In genomic region chr3:13012228-13012691, GRCh38 we compare ENCODE assay signal across 8 cellular contexts.
DNase-seq lines count a peak whose midpoint lies in the region; ATAC-seq and TF ChIP-seq lines count a peak whose summit lies in the region.

No MANE protein-coding gene starts in this region.

- no peak for TF ChIP-seq POLR2A in esophagus muscularis mucosa (IDR thresholded peaks at IDR 0.05; ENCODE audit: low read depth)
- TF ChIP-seq POLR2A in spleen (IDR thresholded peaks at IDR 0.05) = no peak

- WGBS in esophagus muscularis mucosa = 71% methylated on average over 5 of the region's 5 CpGs
- WGBS in spleen, 5 donors = 9 to 21% (median 16%) methylated on average over 5 of the region's 5 CpGs

- H3K36me3 Mint-ChIP-seq in activated CD4-positive, alpha-beta T cell treated with anti-CD3 and anti-CD28 coated beads, Interleukin-2, amount 10 ng/mL, durations not matched to agents 24 days and 14 days (ENCODE audit: low read depth) = peaks cover 25% of the 10 kb centered on the region

- H3K36me3 ChIP-seq in esophagus muscularis mucosa (no peaks in the 10 kb centered on the region), spleen (peaks cover 0 to 16% (median 0%) of the 10 kb centered on the region in 6 donors)

- H3K4me1 Mint-ChIP-seq in activated CD4-positive, alpha-beta T cell treated with anti-CD3 and anti-CD28 coated beads, Interleukin-2, amount 10 ng/mL, durations not matched to agents 24 days and 14 days = peaks cover 80% of the 10 kb centered on the region

- ATAC-seq in GM19452 (IDR thresholded peaks at IDR 0.05; ENCODE audit: unreplicated experiment) = peak; percentile 38

- DNase-seq in CD1c-positive myeloid dendritic cell (ENCODE audit: extremely low spot score) (peak; percentile 98), HL-60 (ENCODE audit: low read depth in 1 of 2, low spot score in 1 of 2) (peak; percentile 71 to 97), esophagus muscularis mucosa (ENCODE audit: extremely low spot score) (no peak), spleen (peak; percentile 94), occipital lobe (lab: John Stamatoyannopoulos, UW) (no peak), NCI-H2171 treated with DMSO at 0.1 percent for 48 hours (lab: John Stamatoyannopoulos, UW) (no peak)
- DNase-seq in activated CD4-positive, alpha-beta T cell treated with anti-CD3 and anti-CD28 coated beads, Interleukin-2, amount 10 ng/mL, durations not matched to agents 24 days and 14 days = peak; percentile 85

- H3K9me3 ChIP-seq in esophagus muscularis mucosa (no peaks in the 10 kb centered on the region), spleen (no peaks in the 10 kb centered on the region)

- peak overlapping the region; percentile 96 for H3K27ac Mint-ChIP-seq in activated CD4-positive, alpha-beta T cell treated with anti-CD3 and anti-CD28 coated beads, Interleukin-2, amount 10 ng/mL, durations not matched to agents 24 days and 14 days

- TF ChIP-seq CTCF in HL-60 (IDR thresholded peaks at IDR 0.05; ENCODE audit: insufficient read depth, low read length) = no peak
- no peak for TF ChIP-seq CTCF in esophagus muscularis mucosa (IDR thresholded peaks at IDR 0.05)
- peak in 1 of 11 experiments; percentile 13 for TF ChIP-seq CTCF in spleen (IDR thresholded peaks at IDR 0.05 in 8 of 11, conservative IDR thresholded peaks at IDR 0.05 in 3 of 11)

- intact Hi-C loops in activated CD4-positive, alpha-beta T cell treated with anti-CD3 and anti-CD28 coated beads, Interleukin-2, amount 10 ng/mL, durations not matched to agents 24 days and 14 days (cut with micrococcal nuclease) = loop anchor here (5.0 to 10.0 kb wide), 3 partner anchors 820 to 1385 kb away; partner anchors contain the start of genes LSM3 and XPC
- intact Hi-C loops in esophagus muscularis mucosa (cut with DNase I) = no loop called here
- intact Hi-C loops in spleen (cut with DNase I; ENCODE audit: low total_unique reads) = no loop called here

- H3K27me3 Mint-ChIP-seq in activated CD4-positive, alpha-beta T cell treated with anti-CD3 and anti-CD28 coated beads, Interleukin-2, amount 10 ng/mL, durations not matched to agents 24 days and 14 days = no peaks in the 10 kb centered on the region

- TF ChIP-seq EP300 in esophagus muscularis mucosa (IDR thresholded peaks at IDR 0.05) = no peak

- no peaks in the 10 kb centered on the region for H3K27me3 ChIP-seq in HL-60 (ENCODE audit: insufficient read depth, poor library complexity, severe bottlenecking)
- no peaks in the 10 kb centered on the region for H3K27me3 ChIP-seq in esophagus muscularis mucosa
- H3K27me3 ChIP-seq in spleen (replicated peaks in 1 of 7) = no peaks in the 10 kb centered on the region

- no peak overlapping the region for H3K4me3 ChIP-seq in HL-60 (replicated peaks; ENCODE audit: insufficient read depth, low read length)
- H3K4me3 ChIP-seq in esophagus muscularis mucosa = no peak overlapping the region
- H3K4me3 ChIP-seq in spleen = peak overlapping the region in 1 of 8 donors; percentile 69

- H3K9me3 Mint-ChIP-seq in activated CD4-positive, alpha-beta T cell treated with anti-CD3 and anti-CD28 coated beads, Interleukin-2, amount 10 ng/mL, durations not matched to agents 24 days and 14 days = no peaks in the 10 kb centered on the region

- H3K4me3 Mint-ChIP-seq in activated CD4-positive, alpha-beta T cell treated with anti-CD3 and anti-CD28 coated beads, Interleukin-2, amount 10 ng/mL, durations not matched to agents 24 days and 14 days = peak overlapping the region; percentile 75

- H3K27ac ChIP-seq in HL-60 (replicated peaks) (peak overlapping the region; percentile 70), esophagus muscularis mucosa (replicated peaks in 1 of 4) (peak overlapping the region; percentile 12 to 62 (median 38)), spleen (peak overlapping the region; percentile 29 to 99 (median 97))

- H3K4me1 ChIP-seq in esophagus muscularis mucosa (peaks cover 14 to 42% (median 35%) of the 10 kb centered on the region in 4 donors), spleen (peaks cover 82 to 100% (median 100%) of the 10 kb centered on the region in 6 donors)

Comparison
In these comparisons a context has a peak if more than half of its experiments do, and no peak if none do; other contexts are left out.
1. DNase-seq: peak in CD1c-positive myeloid dendritic cell (single experiment), HL-60 (2 of 2), activated CD4-positive, alpha-beta T cell treated with anti-CD3 and anti-CD28 coated beads, Interleukin-2, amount 10 ng/mL, durations not matched to agents 24 days and 14 days (single experiment) and spleen (single experiment); none in esophagus muscularis mucosa (single experiment), occipital lobe (single experiment) and NCI-H2171 treated with DMSO at 0.1 percent for 48 hours (single experiment).
2. H3K27ac ChIP-seq: peak in every context shown above with its lines; median percentile 97 in spleen; 70 in HL-60; 38 in esophagus muscularis mucosa.